ENCODE assay signal across 20 cellular contexts in genomic region chr1:163300569-163300968, GRCh38. TPM values are rescaled to one million over a fixed set of nuclear protein-coding genes. Genes with fewer than 3 reads are reported as not detected.
DNase-seq lines count a peak whose midpoint lies in the region; ATAC-seq and TF ChIP-seq lines count a peak whose summit lies in the region.
"Had no signal": no experiment of that assay in that cellular context is flagged by ENCODE, and none has a peak within 500 bp of the region (broad histone marks: within the 10 kb centered on the region; RNA-seq: fewer than 3 reads in every experiment).

No MANE protein-coding gene starts in this region.

- TF ChIP-seq CTCF in BE2C (IDR thresholded peaks at IDR 0.05; ENCODE audit: low read depth, low read length) (no peak), heart right ventricle (IDR thresholded peaks at IDR 0.05) (no peak)

- 34 to 44% methylated on average over 4 of the region's 4 CpGs for WGBS in heart right ventricle, 2 donors

- peaks cover 7% of the 10 kb centered on the region for H3K36me3 ChIP-seq in BE2C
- peaks cover 0 to 30% (median 0%) of the 10 kb centered on the region in 9 donors for H3K36me3 ChIP-seq in heart right ventricle

- ATAC-seq in heart right ventricle = peak in 5 of 8 donors; percentile 22 to 77 (median 38)
- no peak for ATAC-seq in GM21381 (IDR thresholded peaks at IDR 0.05; ENCODE audit: unreplicated experiment)
- ATAC-seq in HG02610 (IDR thresholded peaks at IDR 0.05; ENCODE audit: unreplicated experiment) = no peak

- H3K4me1 ChIP-seq in BE2C (peaks cover 12% of the 10 kb centered on the region), heart right ventricle (peaks cover 0 to 12% (median 0%) of the 10 kb centered on the region in 9 donors)

- DNase-seq in NCI-H1417 (lab: John Stamatoyannopoulos, UW) = peak in 2 of 3 experiments; percentile 2 to 60
- no peak for DNase-seq in NCI-H1417 treated with DMSO at 0.1 percent for 48 hours (lab: John Stamatoyannopoulos, UW)
- DNase-seq in BE2C = peak; percentile 12
- peak; percentile 69 for DNase-seq in NCI-H2171 treated with DMSO at 0.1 percent for 48 hours (lab: John Stamatoyannopoulos, UW)
- no peak for DNase-seq in heart right ventricle
- no peak for DNase-seq in NCI-H146 treated with DMSO at 0.1 percent for 48 hours (lab: John Stamatoyannopoulos, UW; ENCODE audit: unreplicated experiment)
- DNase-seq: 8988T; CD4-positive, alpha-beta T cell; DMS53; H7; HFFc6; NCI-H1694 treated with DMSO at 0.1 percent for 48 hours; NCI-H446 treated with DMSO at 0.1 percent for 48 hours; NCI-H748 treated with DMSO at 0.1 percent for 48 hours; OCI-M1; SHP77 treated with DMSO at 0.1 percent for 48 hours had no signal

- peak overlapping the region in 1 of 10 donors; percentile 16 for H3K27ac ChIP-seq in heart right ventricle
- H3K27ac ChIP-seq: HL-60, KMS-11 had no signal

- intact Hi-C loops in heart right ventricle (cut with DNase I) = loop anchor here in 5 of 10 donors (5.0 to 10.0 kb wide), 4 partner anchors 73 to 118 kb away; partner anchors contain the start of gene RGS5 (in 2 of the 5)

- H3K4me3 ChIP-seq in BE2C (ENCODE audit: low read depth, low read length) (no peak overlapping the region), heart right ventricle (no peak overlapping the region)

- no peaks in the 10 kb centered on the region for H3K9me3 ChIP-seq in BE2C
- H3K9me3 ChIP-seq in heart right ventricle = no peaks in the 10 kb centered on the region

- no peaks in the 10 kb centered on the region for H3K27me3 ChIP-seq in BE2C
- H3K27me3 ChIP-seq in heart right ventricle = no peaks in the 10 kb centered on the region

RNA-seq across cellular contexts. Expression of gene NUF2, which starts 21.2 kb away (rescaled TPM):
- 4.9 TPM for polyA plus RNA-seq in BE2C (2012; ENCODE audit: insufficient read depth, insufficient read length, low read depth)
- total RNA-seq in heart right ventricle = 1 to 10 TPM in 1 of 10 donors, under 1 TPM in 4, not detected in 5; 0.15 to 2.5 (median 0.70) TPM
- polyA plus RNA-seq in heart right ventricle = under 1 TPM; 0.25 to 0.37 TPM

Comparison
In these comparisons a context has a peak if more than half of its experiments do, and no peak if none do; other contexts are left out.
1. DNase-seq: peak in NCI-H1417 (2 of 3), BE2C (single experiment) and NCI-H2171 treated with DMSO at 0.1 percent for 48 hours (single experiment); none in NCI-H1417 treated with DMSO at 0.1 percent for 48 hours (single experiment), heart right ventricle (0 of 2) and NCI-H146 treated with DMSO at 0.1 percent for 48 hours (single experiment).
2. ATAC-seq: peak in heart right ventricle (5 of 8); none in GM21381 (single experiment) and HG02610 (single experiment).